ENCODE assay signal across 31 cellular contexts in the genomic region with DNA sequence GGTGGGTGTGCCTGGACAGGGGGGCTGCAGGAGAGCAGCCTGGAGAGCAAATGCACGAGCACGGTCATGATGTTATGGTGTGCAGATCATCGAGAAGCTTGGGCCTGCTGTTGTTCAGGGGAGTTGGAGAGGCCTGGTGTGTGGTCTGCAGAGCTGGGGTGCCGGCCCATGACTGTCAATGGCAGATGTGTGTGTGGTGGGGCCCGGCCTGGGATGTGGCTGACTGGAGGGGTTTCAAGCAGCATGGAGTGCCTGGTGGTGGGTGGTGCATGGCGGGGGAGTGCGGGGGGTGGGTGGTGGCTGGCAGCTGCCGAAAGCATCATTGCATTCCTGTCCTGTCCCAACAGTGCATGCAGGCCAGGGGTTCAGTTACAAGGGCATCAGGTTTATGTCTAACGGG.
"Had no signal": no experiment of that assay in that cellular context is flagged by ENCODE, and none has a peak within 500 bp of the region (broad histone marks: within the 10 kb centered on the region; RNA-seq: fewer than 3 reads in every experiment).

No MANE protein-coding gene starts in this region.

- H3K4me1 Mint-ChIP-seq: activated CD4-positive, alpha-beta memory T cell treated with anti-CD3 and anti-CD28 coated beads, Interleukin-2, amount 10 ng/mL, durations not matched to agents 7 days and 5 days; activated CD8-positive, alpha-beta memory T cell treated with anti-CD3 and anti-CD28 coated beads, Interleukin-2, amount 10 ng/mL, durations not matched to agents 7 days and 5 days; activated naive CD4-positive, alpha-beta T cell treated with anti-CD3 and anti-CD28 coated beads, Interleukin-2, amount 10 ng/mL, durations not matched to agents 7 days and 5 days; activated naive CD8-positive, alpha-beta T cell treated with anti-CD3 and anti-CD28 coated beads, Interleukin-2, amount 50 U/mL, for 24 hours had no signal

- H3K4me3 ChIP-seq: PC-9, SK-N-MC had no signal

- H3K36me3 Mint-ChIP-seq: activated CD8-positive, alpha-beta memory T cell treated with anti-CD3 and anti-CD28 coated beads, Interleukin-2, amount 10 ng/mL, durations not matched to agents 7 days and 5 days; activated naive CD4-positive, alpha-beta T cell treated with anti-CD3 and anti-CD28 coated beads, Interleukin-2, amount 10 ng/mL, durations not matched to agents 7 days and 5 days; activated naive CD8-positive, alpha-beta T cell had no signal

- H3K27ac Mint-ChIP-seq: activated CD4-positive, alpha-beta memory T cell treated with anti-CD3 and anti-CD28 coated beads, Interleukin-2, amount 10 ng/mL, durations not matched to agents 7 days and 5 days; activated CD8-positive, alpha-beta memory T cell treated with anti-CD3 and anti-CD28 coated beads, Interleukin-2, amount 10 ng/mL, durations not matched to agents 7 days and 5 days; activated naive CD4-positive, alpha-beta T cell treated with anti-CD3 and anti-CD28 coated beads, Interleukin-2, amount 10 ng/mL, durations not matched to agents 7 days and 5 days; activated naive CD8-positive, alpha-beta T cell; activated naive CD8-positive, alpha-beta T cell treated with anti-CD3 and anti-CD28 coated beads, Interleukin-2, amount 50 U/mL, for 24 hours had no signal

- H3K27ac ChIP-seq: brain microvascular endothelial cell, KMS-11, PC-9, RWPE1, SK-N-MC, WERI-Rb-1 had no signal

- H3K9ac ChIP-seq: KMS-11 had no signal

- H3K4me3 Mint-ChIP-seq: activated CD4-positive, alpha-beta memory T cell treated with anti-CD3 and anti-CD28 coated beads, Interleukin-2, amount 10 ng/mL, durations not matched to agents 7 days and 5 days; activated CD8-positive, alpha-beta memory T cell treated with anti-CD3 and anti-CD28 coated beads, Interleukin-2, amount 10 ng/mL, durations not matched to agents 7 days and 5 days; activated naive CD4-positive, alpha-beta T cell treated with anti-CD3 and anti-CD28 coated beads, Interleukin-2, amount 10 ng/mL, durations not matched to agents 7 days and 5 days; activated naive CD8-positive, alpha-beta T cell; activated naive CD8-positive, alpha-beta T cell treated with anti-CD3 and anti-CD28 coated beads, Interleukin-2, amount 50 U/mL, for 24 hours had no signal

- H3K9me3 Mint-ChIP-seq: activated naive CD8-positive, alpha-beta T cell treated with anti-CD3 and anti-CD28 coated beads, Interleukin-2, amount 50 U/mL, for 24 hours had no signal

- H3K27me3 Mint-ChIP-seq: activated CD4-positive, alpha-beta memory T cell treated with anti-CD3 and anti-CD28 coated beads, Interleukin-2, amount 10 ng/mL, durations not matched to agents 7 days and 5 days; activated CD8-positive, alpha-beta memory T cell treated with anti-CD3 and anti-CD28 coated beads, Interleukin-2, amount 10 ng/mL, durations not matched to agents 7 days and 5 days; activated naive CD4-positive, alpha-beta T cell treated with anti-CD3 and anti-CD28 coated beads, Interleukin-2, amount 10 ng/mL, durations not matched to agents 7 days and 5 days; activated naive CD8-positive, alpha-beta T cell; activated naive CD8-positive, alpha-beta T cell treated with anti-CD3 and anti-CD28 coated beads, Interleukin-2, amount 50 U/mL, for 24 hours had no signal

- ATAC-seq: activated CD8-positive, alpha-beta memory T cell treated with anti-CD3 and anti-CD28 coated beads, Interleukin-2, amount 10 ng/mL, durations not matched to agents 7 days and 5 days; activated naive CD8-positive, alpha-beta T cell treated with anti-CD3 and anti-CD28 coated beads, Interleukin-2, amount 50 U/mL, for 24 hours had no signal

- DNase-seq: activated CD4-positive, alpha-beta memory T cell treated with anti-CD3 and anti-CD28 coated beads, Interleukin-2, amount 10 ng/mL, durations not matched to agents 7 days and 5 days; activated CD4-positive, alpha-beta T cell treated with anti-CD3 and anti-CD28 coated beads for 1 hour; activated CD4-positive, alpha-beta T cell treated with anti-CD3 and anti-CD28 coated beads for 48 hours; activated CD4-positive, CD25-positive, alpha-beta regulatory T cell; activated CD8-positive, alpha-beta memory T cell treated with anti-CD3 and anti-CD28 coated beads for 24 hours; activated CD8-positive, alpha-beta memory T cell treated with anti-CD3 and anti-CD28 coated beads, Interleukin-2, amount 10 ng/mL, durations not matched to agents 7 days and 5 days; activated CD8-positive, alpha-beta memory T cell treated with anti-CD3 and anti-CD28 coated beads, Interleukin-2, amount 50 U/mL, for 48 hours; activated effector memory CD4-positive, alpha-beta T cell treated with Interleukin-2 at 50 U/mL for 16 hours; activated naive CD4-positive, alpha-beta T cell treated with anti-CD3 and anti-CD28 coated beads, Interleukin-2, amount 10 ng/mL, durations not matched to agents 7 days and 5 days; activated naive CD8-positive, alpha-beta T cell treated with anti-CD3 and anti-CD28 coated beads, Interleukin-2, amount 50 U/mL, for 24 hours; activated T-cell treated with anti-CD3 and anti-CD28 coated beads, Interleukin-2, amount 50 U/mL, for 48 hours; aorta; brain microvascular endothelial cell; MM.1S; MV-4-11; NCI-H1092; NCI-H1436 treated with DMSO at 0.1 percent for 48 hours; NCI-H1694 treated with DMSO at 0.1 percent for 48 hours; NCI-H2029; NCI-H345; NCI-H526; NCI-H748 treated with DMSO at 0.1 percent for 48 hours; NK-92 treated with Interleukin-12 subunit alpha and Interleukin-12 subunit beta, amount 100 ng/mL, for 24 hours; PC-9; Right ventricle myocardium superior; T1000; WERI-Rb-1 had no signal

- H3K27me3 ChIP-seq: brain microvascular endothelial cell had no signal
